Comparison of ENCODE assay signal across 23 cellular contexts in the genomic region with DNA sequence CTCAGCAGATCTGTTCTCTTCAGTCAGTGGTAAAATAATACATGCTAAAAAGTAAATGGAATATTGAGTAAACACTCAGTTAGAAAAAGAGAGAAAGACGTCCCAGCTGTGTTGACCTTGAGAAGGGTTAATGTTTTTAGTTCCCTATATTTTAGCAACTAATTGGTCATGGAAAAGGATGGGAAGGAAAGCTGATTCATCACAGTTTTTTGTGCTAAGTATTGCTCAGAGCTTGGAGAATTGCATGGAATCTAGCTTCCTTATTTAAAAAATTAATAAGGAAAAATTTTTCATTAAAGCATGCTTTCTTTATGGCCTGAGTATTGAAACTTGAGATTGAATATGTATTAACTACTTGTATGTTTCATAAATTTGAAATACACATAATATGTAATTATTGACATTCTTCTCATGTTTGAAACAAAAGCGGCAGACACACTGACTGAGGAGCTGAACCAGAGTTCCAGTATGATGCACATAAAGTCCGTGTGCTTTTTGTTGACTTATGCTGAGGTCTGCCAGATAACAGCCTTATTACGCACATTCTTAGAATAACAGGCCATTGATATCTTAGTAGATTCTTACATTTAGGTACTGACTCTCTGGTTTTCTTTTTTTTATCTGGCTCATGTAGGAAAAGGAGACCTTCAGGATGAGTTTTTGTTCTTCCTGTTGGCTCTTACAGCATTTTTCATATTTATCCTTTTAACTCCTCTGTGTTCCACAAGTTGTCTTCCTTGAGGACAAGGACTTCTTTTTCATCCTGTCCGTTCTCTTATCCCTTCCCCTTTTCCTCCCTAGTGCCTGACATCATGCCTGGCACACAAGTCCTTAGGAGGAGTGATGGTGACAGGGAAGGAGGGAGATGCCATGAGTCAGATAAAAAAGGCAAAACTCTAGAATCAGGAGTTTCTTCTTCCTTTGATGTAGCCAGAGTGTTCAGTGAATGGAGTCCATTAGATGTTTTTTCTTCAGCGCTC.
DNase-seq lines count a peak whose midpoint lies in the region; ATAC-seq, FAIRE-seq and TF ChIP-seq lines count a peak whose summit lies in the region.
"Had no signal": no experiment of that assay in that cellular context is flagged by ENCODE, and none has a peak within 500 bp of the region (broad histone marks: within the 10 kb centered on the region; RNA-seq: fewer than 3 reads in every experiment).

No MANE protein-coding gene starts in this region.

- no peak overlapping the region for H2AFZ ChIP-seq in fibroblast of lung (ENCODE audit: low read length)

- H4K20me1 ChIP-seq in fibroblast of lung (ENCODE audit: control insufficient read depth, extremely low read depth, insufficient read depth, low read length): peaks cover 2% of the 10 kb centered on the region

- no TSS peak for BruUV-seq in Caco-2 (replicated peaks; lab: Mats Ljungman, UMichigan)

- TF ChIP-seq CTCF in Caco-2 (IDR thresholded peaks at IDR 0.05; ENCODE audit: insufficient read depth in 1 of 2, low read depth in 1 of 2, low read length in 1 of 2, severe bottlenecking in 1 of 2, unreplicated experiment in 1 of 2): no peak
- no peak for TF ChIP-seq CTCF in VCaP (conservative IDR thresholded peaks at IDR 0.05)
- no peak for TF ChIP-seq CTCF in fibroblast of lung (conservative IDR thresholded peaks at IDR 0.05 in 1 of 2, IDR thresholded peaks at IDR 0.05 in 1 of 2; ENCODE audit: low read depth in 1 of 2, low read length in 2 of 2)
- no peak for TF ChIP-seq CTCF in pancreas (IDR thresholded peaks at IDR 0.05)
- no peak for TF ChIP-seq CTCF in ascending aorta (IDR thresholded peaks at IDR 0.05)

- peak overlapping the region; percentile 51 for H3K4me3 Mint-ChIP-seq in Caco-2 (ENCODE audit: unreplicated experiment)
- no peak overlapping the region for H3K4me3 Mint-ChIP-seq in stimulated activated effector memory CD8-positive, alpha-beta T cell treated with anti-CD3 and anti-CD28 coated beads, Interleukin-12 subunit alpha, Interleukin-12 subunit beta, amount 100 ng/mL, for 72 hours
- H3K4me3 Mint-ChIP-seq: activated CD8-positive, alpha-beta memory T cell treated with anti-CD3 and anti-CD28 coated beads, Interleukin-2, amount 10 ng/mL, durations not matched to agents 7 days and 5 days; nephron progenitor cell; T-helper 2 cell treated with Interferon-gamma antibody and Interleukin-4, amounts not matched to agents 5 μg/mL and 100 μg/mL, for 36 hours had no signal

- peak overlapping the region; percentile 87 for H3K27ac Mint-ChIP-seq in Caco-2 (ENCODE audit: unreplicated experiment)
- no peak overlapping the region for H3K27ac Mint-ChIP-seq in stimulated activated effector memory CD8-positive, alpha-beta T cell treated with anti-CD3 and anti-CD28 coated beads, Interleukin-12 subunit alpha, Interleukin-12 subunit beta, amount 100 ng/mL, for 72 hours
- H3K27ac Mint-ChIP-seq: activated CD8-positive, alpha-beta memory T cell treated with anti-CD3 and anti-CD28 coated beads, Interleukin-2, amount 10 ng/mL, durations not matched to agents 7 days and 5 days; T-helper 2 cell treated with Interferon-gamma antibody and Interleukin-4, amounts not matched to agents 5 μg/mL and 100 μg/mL, for 36 hours had no signal

- DNase-seq in Caco-2 (peak; percentile 55), fibroblast of lung (ENCODE audit: low read depth in 2 of 2) (peak; percentile 8 to 86), pancreas (no peak), ascending aorta (ENCODE audit: low spot score in 2 of 2) (no peak), DMS53 (lab: John Stamatoyannopoulos, UW) (no peak), NCI-H2227 (lab: John Stamatoyannopoulos, UW; ENCODE audit: unreplicated experiment) (no peak)
- no peak for DNase-seq in stimulated activated effector memory CD8-positive, alpha-beta T cell treated with anti-CD3 and anti-CD28 coated beads, Interleukin-12 subunit alpha, Interleukin-12 subunit beta, amount 100 ng/mL, for 72 hours (ENCODE audit: low spot score in 2 of 2)
- DNase-seq: activated CD8-positive, alpha-beta memory T cell treated with anti-CD3 and anti-CD28 coated beads, Interleukin-2, amount 10 ng/mL, durations not matched to agents 7 days and 5 days; activated effector memory CD4-positive, alpha-beta T cell treated with anti-CD3 and anti-CD28 coated beads, Interleukin-2, amount 50 U/mL, for 16 hours; anterior cingulate cortex; heart right ventricle; MG63; NCI-H1930; nephron progenitor cell; PC-3; stomach; uterus had no signal

- no peak for FAIRE-seq in pancreas (lab: Jason Lieb, UNC)
- FAIRE-seq: keratinocyte had no signal

- H3K79me2 ChIP-seq in fibroblast of lung (ENCODE audit: control insufficient read depth, insufficient read depth, low read length): no peaks in the 10 kb centered on the region

- no peaks in the 10 kb centered on the region for H3K27me3 Mint-ChIP-seq in Caco-2 (ENCODE audit: insufficient read depth, unreplicated experiment)
- H3K27me3 Mint-ChIP-seq: activated CD8-positive, alpha-beta memory T cell treated with anti-CD3 and anti-CD28 coated beads, Interleukin-2, amount 10 ng/mL, durations not matched to agents 7 days and 5 days had no signal

- H3K27ac ChIP-seq in VCaP (peak overlapping the region; percentile 17; the same call in 1 of the 2 replicates), fibroblast of lung (ENCODE audit: insufficient read depth, low read length) (no peak overlapping the region), pancreas (no peak overlapping the region), ascending aorta (peak overlapping the region in 1 of 2 donors; percentile 24)
- H3K27ac ChIP-seq: esophagus muscularis mucosa, SJSA1, stomach, uterus had no signal

- WGBS in pancreas, 2 donors: 31 to 32% methylated on average over 6 of the region's 6 CpGs

- POLR2A ChIA-PET in Caco-2 (lab: Charles Lee): interaction anchor here (1.3 kb wide), 1 partner anchor 194 kb away, joined by 9 read pairs; a partner anchor contains a TSS

- H3K27me3 ChIP-seq in Caco-2 (replicated peaks; ENCODE audit: control insufficient read depth, insufficient read depth, low read length): no peaks in the 10 kb centered on the region
- no peaks in the 10 kb centered on the region for H3K27me3 ChIP-seq in fibroblast of lung (ENCODE audit: control insufficient read depth, insufficient read depth, low read length)
- no peaks in the 10 kb centered on the region for H3K27me3 ChIP-seq in pancreas
- no peaks in the 10 kb centered on the region for H3K27me3 ChIP-seq in ascending aorta
- H3K27me3 ChIP-seq: esophagus muscularis mucosa, heart right ventricle, MG63, SJSA1, stomach, uterus had no signal

- H3K4me3 ChIP-seq in Caco-2 (ENCODE audit: low read depth, low read length) (no peak overlapping the region), fibroblast of lung (replicated peaks in 1 of 4; ENCODE audit: control extremely low read depth in 1 of 4, insufficient read depth in 1 of 4, low read depth in 3 of 4, low read length in 4 of 4) (no peak overlapping the region), pancreas (no peak overlapping the region), ascending aorta (no peak overlapping the region)
- H3K4me3 ChIP-seq: esophagus muscularis mucosa, heart right ventricle, MG63, SJSA1, stomach, uterus had no signal

- no peaks in the 10 kb centered on the region for H3K9me3 Mint-ChIP-seq in Caco-2 (ENCODE audit: unreplicated experiment)
- H3K9me3 Mint-ChIP-seq in stimulated activated effector memory CD8-positive, alpha-beta T cell treated with anti-CD3 and anti-CD28 coated beads, Interleukin-12 subunit alpha, Interleukin-12 subunit beta, amount 100 ng/mL, for 72 hours: peaks cover 7% of the 10 kb centered on the region
- H3K9me3 Mint-ChIP-seq: nephron progenitor cell had no signal

- peaks cover 63% of the 10 kb centered on the region for H3K4me1 Mint-ChIP-seq in Caco-2 (ENCODE audit: low read depth, unreplicated experiment)
- H3K4me1 Mint-ChIP-seq in stimulated activated effector memory CD8-positive, alpha-beta T cell treated with anti-CD3 and anti-CD28 coated beads, Interleukin-12 subunit alpha, Interleukin-12 subunit beta, amount 100 ng/mL, for 72 hours: no peaks in the 10 kb centered on the region
- H3K4me1 Mint-ChIP-seq: activated CD8-positive, alpha-beta memory T cell treated with anti-CD3 and anti-CD28 coated beads, Interleukin-2, amount 10 ng/mL, durations not matched to agents 7 days and 5 days had no signal

- H3K9me3 ChIP-seq in Caco-2 (no peaks in the 10 kb centered on the region), fibroblast of lung (ENCODE audit: control insufficient read depth, insufficient read depth, low read depth, low read length) (no peaks in the 10 kb centered on the region), pancreas (no peaks in the 10 kb centered on the region), ascending aorta (no peaks in the 10 kb centered on the region)
- H3K9me3 ChIP-seq: esophagus muscularis mucosa, heart right ventricle, MG63, SJSA1, stomach, uterus had no signal

- peak; percentile 78 to 90 (median 84) for ATAC-seq in pancreas
- no peak for ATAC-seq in stimulated activated effector memory CD8-positive, alpha-beta T cell treated with anti-CD3 and anti-CD28 coated beads, Interleukin-12 subunit alpha, Interleukin-12 subunit beta, amount 100 ng/mL, for 72 hours
- ATAC-seq: activated CD4-positive, CD25-positive, alpha-beta regulatory T cell treated with anti-CD3 and anti-CD28 coated beads, Interleukin-2, amount 50 U/mL, for 24 hours; activated CD8-positive, alpha-beta memory T cell treated with anti-CD3 and anti-CD28 coated beads, Interleukin-2, amount 10 ng/mL, durations not matched to agents 7 days and 5 days; heart right ventricle; PC-3 had no signal

- intact Hi-C loops in Caco-2 (cut with micrococcal nuclease; ENCODE audit: unreplicated experiment): loop anchor here (1.0 kb wide), 1 partner anchor 115 kb away; no protein-coding TSS in a partner anchor
- intact Hi-C loops in pancreas (cut with DNase I): no loop called here
- intact Hi-C loops in ascending aorta (cut with DNase I): no loop called here

- no peaks in the 10 kb centered on the region for H3K36me3 ChIP-seq in Caco-2 (ENCODE audit: control insufficient read depth, insufficient read depth, low read length)
- no peaks in the 10 kb centered on the region for H3K36me3 ChIP-seq in fibroblast of lung (ENCODE audit: control insufficient read depth, insufficient read depth, low read length)
- no peaks in the 10 kb centered on the region for H3K36me3 ChIP-seq in pancreas
- no peaks in the 10 kb centered on the region for H3K36me3 ChIP-seq in ascending aorta
- H3K36me3 ChIP-seq: esophagus muscularis mucosa, heart right ventricle, MG63, SJSA1, stomach, uterus had no signal

- no peak overlapping the region for H3K4me2 ChIP-seq in fibroblast of lung (ENCODE audit: extremely low read depth, insufficient read depth, low read length)

- H3K4me1 ChIP-seq in Caco-2 (peaks cover 83% of the 10 kb centered on the region), fibroblast of lung (ENCODE audit: control insufficient read depth, extremely low read depth, insufficient read depth, low read length) (no peaks in the 10 kb centered on the region), pancreas (peaks cover 0 to 27% (median 9%) of the 10 kb centered on the region in 3 donors), ascending aorta (peaks cover 0 to 2% of the 10 kb centered on the region in 2 donors)
- H3K4me1 ChIP-seq: SJSA1 had no signal

- CTCF ChIA-PET in Caco-2 (lab: Charles Lee): interaction anchor here (0.7 to 1.3 kb wide), 3 partner anchors 115 to 792 kb away, joined by 3 to 4 read pairs (median 3); no protein-coding TSS in a partner anchor

- peaks cover 20% of the 10 kb centered on the region for H3K36me3 Mint-ChIP-seq in Caco-2 (ENCODE audit: insufficient read depth, unreplicated experiment)
- H3K36me3 Mint-ChIP-seq in stimulated activated effector memory CD8-positive, alpha-beta T cell treated with anti-CD3 and anti-CD28 coated beads, Interleukin-12 subunit alpha, Interleukin-12 subunit beta, amount 100 ng/mL, for 72 hours: no peaks in the 10 kb centered on the region
- H3K36me3 Mint-ChIP-seq: activated CD8-positive, alpha-beta memory T cell treated with anti-CD3 and anti-CD28 coated beads, Interleukin-2, amount 10 ng/mL, durations not matched to agents 7 days and 5 days had no signal

- H3K9ac ChIP-seq in fibroblast of lung (ENCODE audit: insufficient read depth, low read length): no peak overlapping the region

Comparison
In these comparisons a context has a peak if more than half of its experiments do, and no peak if none do; other contexts are left out.
1. DNase-seq: peak in Caco-2 (2 of 2) and fibroblast of lung (2 of 2); none in pancreas (0 of 6), ascending aorta (0 of 2), DMS53 (single experiment), stimulated activated effector memory CD8-positive, alpha-beta T cell treated with anti-CD3 and anti-CD28 coated beads, Interleukin-12 subunit alpha, Interleukin-12 subunit beta, amount 100 ng/mL, for 72 hours (0 of 2) and NCI-H2227 (single experiment).